Comparison of ENCODE assay signal across 8 cellular contexts in genomic region chr3:52454938-52455282, GRCh38. TPM values are rescaled to one million over a fixed set of nuclear protein-coding genes. Genes with fewer than 3 reads are reported as not detected.
DNase-seq lines count a peak whose midpoint lies in the region; ATAC-seq and TF ChIP-seq lines count a peak whose summit lies in the region.

No MANE protein-coding gene starts in this region.

- peaks cover 3% of the 10 kb centered on the region for H3K4me1 ChIP-seq in A673 (ENCODE audit: insufficient read depth, low read length, poor library complexity, severe bottlenecking)
- H3K4me1 ChIP-seq in mucosa of descending colon (ENCODE audit: low read depth) = peaks cover 11% of the 10 kb centered on the region

- H3K27me3 ChIP-seq in A673 (replicated peaks; ENCODE audit: insufficient read depth, low read depth, low read length, poor library complexity) = no peaks in the 10 kb centered on the region

- peaks cover 28% of the 10 kb centered on the region for H3K36me3 Mint-ChIP-seq in brain

- H3K4me3 ChIP-seq in A673 (ENCODE audit: low read depth, low read length, poor library complexity, severe bottlenecking) (peak overlapping the region; percentile 77), mucosa of descending colon (peak overlapping the region; percentile 47)

- ATAC-seq in HG02759 (IDR thresholded peaks at IDR 0.05; ENCODE audit: unreplicated experiment) (peak; percentile 13), mucosa of descending colon (peak; percentile 21), GM19395 (IDR thresholded peaks at IDR 0.05; ENCODE audit: unreplicated experiment) (no peak), HG02884 (IDR thresholded peaks at IDR 0.05; ENCODE audit: unreplicated experiment) (no peak)

- peak overlapping the region; percentile 92 to 99 (median 94) for H3K27ac Mint-ChIP-seq in brain

- no TSS peak for BruUV-seq in A673 (replicated peaks; lab: Mats Ljungman, UMichigan)

- H3K36me3 ChIP-seq in A673 (ENCODE audit: insufficient read depth, low read length, poor library complexity, severe bottlenecking) = peaks cover 11% of the 10 kb centered on the region
- no peaks in the 10 kb centered on the region for H3K36me3 ChIP-seq in mucosa of descending colon (ENCODE audit: low read depth)

- H3K4me3 Mint-ChIP-seq in brain = peak overlapping the region; percentile 95 to 100 (median 98)

- no peaks in the 10 kb centered on the region for H3K9me3 ChIP-seq in A673 (ENCODE audit: low read depth, low read length, poor library complexity, severe bottlenecking)
- H3K9me3 ChIP-seq in mucosa of descending colon = no peaks in the 10 kb centered on the region

- CTCF ChIA-PET in A673 (lab: Charles Lee) = interaction anchor here (0.6 kb wide), 1 partner anchor 7 kb away, joined by 5 read pairs; no protein-coding TSS in a partner anchor

- peaks cover 48% of the 10 kb centered on the region for H3K4me1 Mint-ChIP-seq in brain

- DNase-seq in A673 (ENCODE audit: low spot score) = no peak
- no peak for DNase-seq in mucosa of descending colon
- DNase-seq in ACHN = no peak
- DNase-seq in DMS 273 (lab: John Stamatoyannopoulos, UW; ENCODE audit: unreplicated experiment) = no peak

- in situ Hi-C loops in ACHN (cut with HindIII; ENCODE audit: low pct_ligation_motif_present, low pct_unique_long_range_greater_than_20kb, low sequenced_read_pairs) = no loop called here

- H3K27me3 Mint-ChIP-seq in brain = peaks cover 12% of the 10 kb centered on the region

- intact Hi-C loops in A673 (cut with micrococcal nuclease; ENCODE audit: unreplicated experiment) = no loop called here
- intact Hi-C loops in mucosa of descending colon (cut with DNase I, micrococcal nuclease) = no loop called here

- TF ChIP-seq CTCF in A673 (conservative IDR thresholded peaks at IDR 0.05; ENCODE audit: low read depth, low read length) (no peak), brain (conservative IDR thresholded peaks at IDR 0.05) (no peak), mucosa of descending colon (IDR thresholded peaks at IDR 0.05) (no peak)

- peak overlapping the region; percentile 23 for H3K27ac ChIP-seq in A673 (ENCODE audit: low read depth, low read length, poor library complexity, severe bottlenecking)

- POLR2A ChIA-PET in A673 (lab: Charles Lee; ENCODE audit: low non-redundant PET) = no interaction called here

- no peaks in the 10 kb centered on the region for H3K9me3 Mint-ChIP-seq in brain

RNA-seq across cellular contexts. Expression of gene NISCH, which starts 0.5 kb away (rescaled TPM):
- total RNA-seq in A673 (2021) (46.9 and 48.6 TPM in 2 replicates), mucosa of descending colon (10 to 100 TPM; 57.6 to 91.0 (median 72.1) TPM)
- 51.3 TPM for polyA plus RNA-seq in brain (ENCODE audit: insufficient read depth, low read depth, low replicate concordance)

RNA-seq across cellular contexts. Expression of gene TNNC1, which starts 1.1 kb away (rescaled TPM):
- total RNA-seq in A673 (2021) (not detected in 2 replicates), mucosa of descending colon (1 to 10 TPM in 2 of 3 donors, under 1 TPM in 1; 0.60 to 6.3 (median 2.5) TPM)
- polyA plus RNA-seq in brain (ENCODE audit: insufficient read depth, low read depth, low replicate concordance) = not detected

RNA-seq across cellular contexts. Expression of gene SEMA3G, which starts 10.0 kb away (rescaled TPM):
- total RNA-seq in A673 (2021) (0.07 TPM in 1 of 2 replicates, not detected in the other), mucosa of descending colon (10 to 100 TPM in 1 of 3 donors, 1 to 10 TPM in 2; 2.7 to 10.2 (median 3.1) TPM)
- 5.0 TPM for polyA plus RNA-seq in brain (ENCODE audit: insufficient read depth, low read depth, low replicate concordance)

RNA-seq across cellular contexts. Expression of gene STAB1, which starts 40.2 kb away (rescaled TPM):
- total RNA-seq in A673 (2021) (0.41 TPM in 1 of 2 replicates, not detected in the other), mucosa of descending colon (100 to 1,000 TPM in 2 of 3 donors, 10 to 100 TPM in 1; 51.7 to 187 (median 145) TPM)
- 10.7 TPM for polyA plus RNA-seq in brain (ENCODE audit: insufficient read depth, low read depth, low replicate concordance)

RNA-seq across cellular contexts. Expression of gene PHF7, which starts 44.5 kb away (rescaled TPM):
- total RNA-seq in A673 (2021) = 2.9 and 4.5 TPM in 2 replicates
- 10.9 TPM for polyA plus RNA-seq in brain (ENCODE audit: insufficient read depth, low read depth, low replicate concordance)
- total RNA-seq in mucosa of descending colon = 10 to 100 TPM; 13.9 to 24.7 (median 17.6) TPM

Comparison
In these comparisons a context has a peak if more than half of its experiments do, and no peak if none do; other contexts are left out.
1. ATAC-seq: peak in HG02759 (single experiment) and mucosa of descending colon (single experiment); none in GM19395 (single experiment) and HG02884 (single experiment).